In genomic region chr6:3343089-3343901, GRCh38 we compare ENCODE assay signal across 19 cellular contexts.
"Had no signal": no experiment of that assay in that cellular context is flagged by ENCODE, and none has a peak within 500 bp of the region (broad histone marks: within the 10 kb centered on the region; RNA-seq: fewer than 3 reads in every experiment).

No MANE protein-coding gene starts in this region.

- H3K27me3 ChIP-seq: brain microvascular endothelial cell, heart left ventricle had no signal

- H3K27ac Mint-ChIP-seq: activated CD4-positive, alpha-beta T cell treated with anti-CD3 and anti-CD28 coated beads for 36 hours; activated CD8-positive, alpha-beta T cell treated with anti-CD3 and anti-CD28 coated beads for 36 hours; activated naive CD8-positive, alpha-beta T cell treated with anti-CD3 and anti-CD28 coated beads for 36 hours; stimulated activated memory B cell treated with anti-CD40 and anti-IgM and Interleukin-4, amounts not matched to agents 10 μg/mL and 1 μg/mL and 100 μg/mL, for 72 hours had no signal

- H3K9me3 Mint-ChIP-seq: activated CD8-positive, alpha-beta T cell treated with anti-CD3 and anti-CD28 coated beads for 36 hours; activated naive CD8-positive, alpha-beta T cell treated with anti-CD3 and anti-CD28 coated beads for 36 hours; activated T-cell treated with anti-CD3 and anti-CD28 coated beads, Interleukin-2, amount 50 U/mL, for 4 hours; stimulated activated memory B cell treated with anti-CD40 and anti-IgM and Interleukin-4, amounts not matched to agents 10 μg/mL and 1 μg/mL and 100 μg/mL, for 72 hours had no signal

- H3K36me3 ChIP-seq: brain microvascular endothelial cell, heart left ventricle, lower lobe of right lung had no signal

- FAIRE-seq: endothelial cell of umbilical vein had no signal

- H3K9me3 ChIP-seq: heart left ventricle, lower lobe of right lung had no signal

- H3K27me3 Mint-ChIP-seq: activated CD4-positive, alpha-beta T cell treated with anti-CD3 and anti-CD28 coated beads for 36 hours; activated CD8-positive, alpha-beta T cell treated with anti-CD3 and anti-CD28 coated beads for 36 hours; activated naive CD8-positive, alpha-beta T cell treated with anti-CD3 and anti-CD28 coated beads for 36 hours had no signal

- H3K4me3 Mint-ChIP-seq: activated CD4-positive, alpha-beta T cell treated with anti-CD3 and anti-CD28 coated beads for 36 hours; activated CD8-positive, alpha-beta T cell treated with anti-CD3 and anti-CD28 coated beads for 36 hours; activated naive CD8-positive, alpha-beta T cell treated with anti-CD3 and anti-CD28 coated beads for 36 hours; activated T-cell treated with anti-CD3 and anti-CD28 coated beads, Interleukin-2, amount 50 U/mL, for 4 hours; stimulated activated memory B cell treated with anti-CD40 and anti-IgM and Interleukin-4, amounts not matched to agents 10 μg/mL and 1 μg/mL and 100 μg/mL, for 72 hours had no signal

- H3K4me1 ChIP-seq: foreskin keratinocyte had no signal

- DNase-seq: activated CD4-positive, alpha-beta T cell treated with anti-CD3 and anti-CD28 coated beads for 36 hours; activated CD8-positive, alpha-beta T cell treated with anti-CD3 and anti-CD28 coated beads for 36 hours; activated gamma-delta T cell treated with Interleukin-2 at 50 U/mL for 16 hours; activated naive CD8-positive, alpha-beta T cell treated with anti-CD3 and anti-CD28 coated beads for 36 hours; activated T-cell treated with anti-CD3 and anti-CD28 coated beads, Interleukin-2, amount 50 U/mL, for 4 hours; brain microvascular endothelial cell; cortex of kidney; effector CD4-positive, alpha-beta T cell; foreskin keratinocyte; heart left ventricle; left cardiac atrium; lower lobe of right lung; midbrain; posterior cingulate gyrus; retina; stimulated activated CD4-positive, alpha-beta T cell treated with anti-CD3 and anti-CD28 coated beads, Interleukin-12 subunit alpha, Interleukin-12 subunit beta, amount 100 ng/mL, for 4 hours had no signal

- H3K36me3 Mint-ChIP-seq: activated naive CD8-positive, alpha-beta T cell treated with anti-CD3 and anti-CD28 coated beads for 36 hours; stimulated activated memory B cell treated with anti-CD40 and anti-IgM and Interleukin-4, amounts not matched to agents 10 μg/mL and 1 μg/mL and 100 μg/mL, for 72 hours had no signal

- H3K4me3 ChIP-seq: heart left ventricle, lower lobe of right lung had no signal

- H3K27ac ChIP-seq: brain microvascular endothelial cell, foreskin keratinocyte, heart left ventricle, lower lobe of right lung, VCaP had no signal

- ATAC-seq: activated CD4-positive, alpha-beta T cell treated with anti-CD3 and anti-CD28 coated beads for 36 hours; activated CD8-positive, alpha-beta T cell treated with anti-CD3 and anti-CD28 coated beads for 36 hours; activated T-cell treated with anti-CD3 and anti-CD28 coated beads, Interleukin-2, amount 50 U/mL, for 4 hours; foreskin keratinocyte; heart left ventricle; left cardiac atrium; lower lobe of right lung; stimulated activated memory B cell treated with anti-CD40 and anti-IgM and Interleukin-4, amounts not matched to agents 10 μg/mL and 1 μg/mL and 100 μg/mL, for 72 hours had no signal
